19 cellular contexts compared by ENCODE assay signal in genomic region chr20:4451487-4451886, GRCh38.
A peak's percentile ranks its signal among the peaks of the same experiment; 100 is the strongest.
DNase-seq lines count a peak whose midpoint lies in the region; ATAC-seq, FAIRE-seq and TF ChIP-seq lines count a peak whose summit lies in the region.
"Had no signal": no experiment of that assay in that cellular context is flagged by ENCODE, and none has a peak within 500 bp of the region (broad histone marks: within the 10 kb centered on the region; RNA-seq: fewer than 3 reads in every experiment).

No MANE protein-coding gene starts in this region.

- H3K36me3 ChIP-seq in HEK293 (ENCODE audit: control insufficient read depth in 2 of 2, insufficient read depth in 1 of 2, low read length in 2 of 2) (no peaks in the 10 kb centered on the region), bronchial epithelial cell (ENCODE audit: control insufficient read depth, insufficient read depth, low read length) (no peaks in the 10 kb centered on the region), keratinocyte (ENCODE audit: control insufficient read depth in 2 of 2, extremely low read depth in 1 of 2, insufficient read depth in 2 of 2, low read length in 2 of 2) (no peaks in the 10 kb centered on the region)

- H3K9me3 ChIP-seq in HEK293 (ENCODE audit: control insufficient read depth, insufficient read depth, low read depth, low read length) (no peaks in the 10 kb centered on the region; the same call in 1 of the 2 replicates), keratinocyte (ENCODE audit: control insufficient read depth, low read depth, low read length) (peaks cover 2% of the 10 kb centered on the region)

- H2AFZ ChIP-seq in keratinocyte (ENCODE audit: control insufficient read depth, low read length) = peak overlapping the region; percentile 29

- no peak for ATAC-seq in HG02759 (IDR thresholded peaks at IDR 0.05; ENCODE audit: unreplicated experiment)

- FAIRE-seq in bronchial epithelial cell (lab: Jason Lieb, UNC) = peak; percentile 76
- peak; percentile 94 for FAIRE-seq in keratinocyte (lab: Jason Lieb, UNC)
- FAIRE-seq: G401.6, GM12891, GM19239, HTR-8/SVneo had no signal

- H3K4me1 ChIP-seq in HEK293 (ENCODE audit: control insufficient read depth, insufficient read depth, low read length) (no peaks in the 10 kb centered on the region), keratinocyte (ENCODE audit: control insufficient read depth, extremely low read depth, insufficient read depth, low read length) (peaks cover 26% of the 10 kb centered on the region)

- H3K9me1 ChIP-seq in keratinocyte (ENCODE audit: control insufficient read depth, extremely low read depth, insufficient read depth, low read length) = no peaks in the 10 kb centered on the region

- DNase-seq in DMS79 (lab: John Stamatoyannopoulos, UW) = peak; percentile 7
- DNase-seq in bronchial epithelial cell (ENCODE audit: low read depth) = peak; percentile 98
- peak; percentile 84 for DNase-seq in keratinocyte (ENCODE audit: low read depth, low spot score)
- DNase-seq in midbrain (lab: John Stamatoyannopoulos, UW) = no peak
- DNase-seq in inferior parietal cortex (ENCODE audit: extremely low spot score) = no peak
- no peak for DNase-seq in NCI-H2029 treated with DMSO at 0.1 percent for 48 hours (lab: John Stamatoyannopoulos, UW)
- DNase-seq: AML-193; CD4-positive, CD25-positive, alpha-beta regulatory T cell; NCI-H1694; NCI-H2171 treated with DMSO at 0.1 percent for 48 hours; NCI-H510A; NCI-H82; Right ventricle myocardium superior had no signal

- H3K27ac ChIP-seq in HEK293 (ENCODE audit: extremely low read depth, low read depth, low read length) (no peak overlapping the region), keratinocyte (ENCODE audit: control insufficient read depth, insufficient read depth, low read length) (peak overlapping the region; percentile 4)

- H4K20me1 ChIP-seq in keratinocyte (ENCODE audit: control insufficient read depth, extremely low read depth, insufficient read depth, low read length) = no peaks in the 10 kb centered on the region

- POLR2A ChIA-PET in HEK293 (lab: Yijun Ruan, JAX) = no interaction called here

- no peak overlapping the region for H3K4me2 ChIP-seq in keratinocyte (ENCODE audit: control insufficient read depth, extremely low read depth, insufficient read depth, low read depth, low read length)

- H3K4me3 ChIP-seq in HEK293 (ENCODE audit: low read depth, low read length) (no peak overlapping the region), bronchial epithelial cell (ENCODE audit: low read depth, low read length) (no peak overlapping the region), keratinocyte (ENCODE audit: control insufficient read depth in 2 of 3, extremely low read depth in 1 of 3, insufficient read depth in 2 of 3, low read depth in 1 of 3, low read length in 3 of 3) (no peak overlapping the region)

- no peaks in the 10 kb centered on the region for H3K27me3 ChIP-seq in bronchial epithelial cell (ENCODE audit: control insufficient read depth, insufficient read depth, low read length)
- no peaks in the 10 kb centered on the region for H3K27me3 ChIP-seq in keratinocyte (ENCODE audit: control insufficient read depth, extremely low read depth, insufficient read depth, low read length)

- TF ChIP-seq CTCF in HEK293 (tag by site-specific recombination; IDR thresholded peaks at IDR 0.05) (no peak), bronchial epithelial cell (IDR thresholded peaks at IDR 0.05; ENCODE audit: insufficient read depth, low read length, severe bottlenecking) (no peak), keratinocyte (optimal IDR thresholded peaks at IDR 0.05 in 1 of 3, IDR thresholded peaks at IDR 0.05 in 1 of 3, conservative IDR thresholded peaks at IDR 0.05 in 1 of 3; ENCODE audit: extremely low read depth in 1 of 3, insufficient read depth in 2 of 3, low read length in 3 of 3) (no peak)

- no peaks in the 10 kb centered on the region for H3K79me2 ChIP-seq in keratinocyte (ENCODE audit: control insufficient read depth, insufficient read depth, low read length)

- dilution Hi-C loops in keratinocyte (cut with MboI; ENCODE audit: extremely low pct_ligation_motif_present, low sequenced_read_pairs) = no loop called here

- H3K9ac ChIP-seq in keratinocyte (ENCODE audit: control insufficient read depth, extremely low read depth, insufficient read depth, low read length) = no peak overlapping the region

- CTCF ChIA-PET in HEK293 (lab: Yijun Ruan, JAX) = no interaction called here

TF ChIP-seq in HEK293, 187 proteins besides CTCF, POLR2A, EP300 and RAD21:
- no peak for TF ChIP-seq ZFP3 (tag by site-specific recombination; IDR thresholded peaks at IDR 0.05; ENCODE audit: low read depth)
- TF ChIP-seq PRDM10 (tag by site-specific recombination; IDR thresholded peaks at IDR 0.05) = peak; percentile 63

Comparison
In these comparisons a context has a peak if more than half of its experiments do, and no peak if none do; other contexts are left out.
1. DNase-seq: peak in DMS79 (single experiment), bronchial epithelial cell (single experiment) and keratinocyte (single experiment); none in midbrain (single experiment), inferior parietal cortex (single experiment) and NCI-H2029 treated with DMSO at 0.1 percent for 48 hours (single experiment).